ENCODE assay signal across 1 cellular context in the genomic region with DNA sequence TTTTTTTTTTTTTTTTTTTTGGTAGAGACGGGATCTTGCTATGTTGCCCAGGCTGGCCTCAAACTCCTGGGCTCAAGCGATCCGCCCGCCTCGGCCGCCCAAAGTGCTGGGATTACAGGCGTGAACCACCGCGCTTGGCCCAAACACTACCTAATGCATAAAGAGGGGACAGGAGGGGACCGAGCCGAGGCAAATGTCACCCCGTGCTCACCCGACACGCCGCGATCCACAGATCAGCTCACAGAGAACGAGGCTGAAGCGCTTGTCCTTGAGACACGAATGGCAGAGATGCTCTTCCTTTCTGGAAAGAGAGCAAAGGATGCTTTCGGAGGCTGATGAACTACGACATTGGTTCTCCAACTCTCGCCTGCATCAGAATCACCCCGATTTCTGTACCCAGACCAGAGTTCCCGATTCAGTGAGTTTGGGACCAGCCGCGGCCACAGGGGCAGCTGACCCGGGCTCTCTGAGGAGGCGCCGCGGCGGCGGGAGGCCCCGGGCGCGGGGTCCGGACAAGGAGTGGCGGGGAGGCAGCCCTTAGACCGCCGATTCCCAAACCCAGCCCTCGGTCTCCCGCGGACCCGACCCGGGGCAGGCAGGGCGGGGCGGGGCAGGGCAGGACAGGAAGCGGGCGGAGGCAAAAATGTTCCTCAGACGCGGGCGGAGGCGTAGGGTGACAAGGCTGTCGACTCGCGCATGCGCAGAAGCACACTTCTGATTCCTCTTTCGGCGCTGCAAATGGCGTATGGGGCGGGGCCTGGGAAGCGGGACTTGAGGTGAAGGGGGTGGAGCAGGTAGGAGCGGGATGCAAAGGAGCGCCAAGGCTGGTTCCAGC.
TF ChIP-seq lines count a peak whose summit lies in the region.

TSS of gene ZNF699 (minus strand) at position 700 of the 835 bp plus-strand sequence. CDS start 4,719 bp downstream, outside the sequence.

TF ChIP-seq in HepG2, 621 proteins besides CTCF, POLR2A, EP300 and RAD21 (continued from another document):
- TF ChIP-seq RERE (CRISPR knock-in tag; IDR thresholded peaks at IDR 0.05; ENCODE audit: low read depth): no peak
- no peak for TF ChIP-seq PCBP2 (optimal IDR thresholded peaks at IDR 0.05; ENCODE audit: low read depth, low read length, poor library complexity, severe bottlenecking)
- TF ChIP-seq RXRA (CRISPR knock-in tag; IDR thresholded peaks at IDR 0.05): no peak
- no peak for TF ChIP-seq TFDP2 (CRISPR knock-in tag; IDR thresholded peaks at IDR 0.05)
- TF ChIP-seq ZNF101 (CRISPR knock-in tag; IDR thresholded peaks at IDR 0.05; ENCODE audit: borderline replicate concordance, low read depth): no peak
- TF ChIP-seq, protein P1, sequence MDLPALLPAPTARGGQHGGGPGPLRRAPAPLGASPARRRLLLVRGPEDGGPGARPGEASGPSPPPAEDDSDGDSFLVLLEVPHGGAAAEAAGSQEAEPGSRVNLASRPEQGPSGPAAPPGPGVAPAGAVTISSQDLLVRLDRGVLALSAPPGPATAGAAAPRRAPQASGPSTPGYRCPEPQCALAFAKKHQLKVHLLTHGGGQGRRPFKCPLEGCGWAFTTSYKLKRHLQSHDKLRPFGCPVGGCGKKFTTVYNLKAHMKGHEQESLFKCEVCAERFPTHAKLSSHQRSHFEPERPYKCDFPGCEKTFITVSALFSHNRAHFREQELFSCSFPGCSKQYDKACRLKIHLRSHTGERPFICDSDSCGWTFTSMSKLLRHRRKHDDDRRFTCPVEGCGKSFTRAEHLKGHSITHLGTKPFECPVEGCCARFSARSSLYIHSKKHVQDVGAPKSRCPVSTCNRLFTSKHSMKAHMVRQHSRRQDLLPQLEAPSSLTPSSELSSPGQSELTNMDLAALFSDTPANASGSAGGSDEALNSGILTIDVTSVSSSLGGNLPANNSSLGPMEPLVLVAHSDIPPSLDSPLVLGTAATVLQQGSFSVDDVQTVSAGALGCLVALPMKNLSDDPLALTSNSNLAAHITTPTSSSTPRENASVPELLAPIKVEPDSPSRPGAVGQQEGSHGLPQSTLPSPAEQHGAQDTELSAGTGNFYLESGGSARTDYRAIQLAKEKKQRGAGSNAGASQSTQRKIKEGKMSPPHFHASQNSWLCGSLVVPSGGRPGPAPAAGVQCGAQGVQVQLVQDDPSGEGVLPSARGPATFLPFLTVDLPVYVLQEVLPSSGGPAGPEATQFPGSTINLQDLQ (CRISPR knock-in tag; IDR thresholded peaks at IDR 0.05): no peak
- no peak for TF ChIP-seq NPAS2 (CRISPR knock-in tag; IDR thresholded peaks at IDR 0.05; ENCODE audit: borderline replicate concordance)
- no peak for TF ChIP-seq ZNF17 (CRISPR knock-in tag; IDR thresholded peaks at IDR 0.05)
- TF ChIP-seq HIC2 (CRISPR knock-in tag; IDR thresholded peaks at IDR 0.05; ENCODE audit: low read depth): no peak
- TF ChIP-seq, protein P2, sequence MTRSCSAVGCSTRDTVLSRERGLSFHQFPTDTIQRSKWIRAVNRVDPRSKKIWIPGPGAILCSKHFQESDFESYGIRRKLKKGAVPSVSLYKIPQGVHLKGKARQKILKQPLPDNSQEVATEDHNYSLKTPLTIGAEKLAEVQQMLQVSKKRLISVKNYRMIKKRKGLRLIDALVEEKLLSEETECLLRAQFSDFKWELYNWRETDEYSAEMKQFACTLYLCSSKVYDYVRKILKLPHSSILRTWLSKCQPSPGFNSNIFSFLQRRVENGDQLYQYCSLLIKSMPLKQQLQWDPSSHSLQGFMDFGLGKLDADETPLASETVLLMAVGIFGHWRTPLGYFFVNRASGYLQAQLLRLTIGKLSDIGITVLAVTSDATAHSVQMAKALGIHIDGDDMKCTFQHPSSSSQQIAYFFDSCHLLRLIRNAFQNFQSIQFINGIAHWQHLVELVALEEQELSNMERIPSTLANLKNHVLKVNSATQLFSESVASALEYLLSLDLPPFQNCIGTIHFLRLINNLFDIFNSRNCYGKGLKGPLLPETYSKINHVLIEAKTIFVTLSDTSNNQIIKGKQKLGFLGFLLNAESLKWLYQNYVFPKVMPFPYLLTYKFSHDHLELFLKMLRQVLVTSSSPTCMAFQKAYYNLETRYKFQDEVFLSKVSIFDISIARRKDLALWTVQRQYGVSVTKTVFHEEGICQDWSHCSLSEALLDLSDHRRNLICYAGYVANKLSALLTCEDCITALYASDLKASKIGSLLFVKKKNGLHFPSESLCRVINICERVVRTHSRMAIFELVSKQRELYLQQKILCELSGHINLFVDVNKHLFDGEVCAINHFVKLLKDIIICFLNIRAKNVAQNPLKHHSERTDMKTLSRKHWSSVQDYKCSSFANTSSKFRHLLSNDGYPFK (CRISPR knock-in tag; IDR thresholded peaks at IDR 0.05; ENCODE audit: borderline replicate concordance): peak; percentile 82; the same call in 1 of the 2 replicates
- TF ChIP-seq ETV6 (CRISPR knock-in tag; conservative IDR thresholded peaks at IDR 0.05): no peak
- no peak for TF ChIP-seq ZNF879 (CRISPR knock-in tag; IDR thresholded peaks at IDR 0.05)
TF ChIP-seq in HepG2: peak in this region for 46.
